ENCODE assay signal across 8 cellular contexts in genomic region chr20:20452254-20452676, GRCh38.
DNase-seq lines count a peak whose midpoint lies in the region; ATAC-seq, FAIRE-seq and TF ChIP-seq lines count a peak whose summit lies in the region.

No MANE protein-coding gene starts in this region.

- H3K4me2 ChIP-seq in Loucy (ENCODE audit: low read depth, low read length, poor library complexity, severe bottlenecking) (peak overlapping the region; percentile 62), HepG2 (ENCODE audit: low read depth, low read length) (no peak overlapping the region)

- H3K27ac ChIP-seq in cingulate gyrus (ENCODE audit: low read depth, low read length) (peak overlapping the region; percentile 85), HepG2 (ENCODE audit: extremely low read length, insufficient read depth, low read length) (no peak overlapping the region), thyroid gland (no peak overlapping the region)

- TF ChIP-seq CTCF in Loucy (conservative IDR thresholded peaks at IDR 0.05; ENCODE audit: low read length) (no peak), HepG2 (CRISPR knock-in tag; IDR thresholded peaks at IDR 0.05) (no peak), thyroid gland (IDR thresholded peaks at IDR 0.05) (no peak)

- no peaks in the 10 kb centered on the region for H3F3A ChIP-seq in Loucy (ENCODE audit: low read depth)

- H3K9me3 ChIP-seq in Loucy (ENCODE audit: insufficient read depth, low read depth, low read length) = no peaks in the 10 kb centered on the region
- H3K9me3 ChIP-seq in HepG2 (ENCODE audit: low read length) = no peaks in the 10 kb centered on the region
- no peaks in the 10 kb centered on the region for H3K9me3 ChIP-seq in thyroid gland

- WGBS in HepG2 (ENCODE audit: low lambda C conversion rate) = 95% methylated on average over 19 of the region's 19 CpGs
- 61 to 66% methylated on average over 18 to 19 of the region's 19 CpGs for WGBS in thyroid gland, 2 donors

- TF ChIP-seq EP300 in HepG2 (IDR thresholded peaks at IDR 0.05; ENCODE audit: low read depth in 2 of 2, low read length in 2 of 2) (no peak), HepG2 (CRISPR knock-in tag; IDR thresholded peaks at IDR 0.05; ENCODE audit: borderline replicate concordance) (no peak)

- in situ Hi-C loops in HepG2 (cut with HindIII; ENCODE audit: extremely low pct_ligation_motif_present, low pct_unique_long_range_greater_than_20kb) = no loop called here

- no peak for FAIRE-seq in HepG2 (lab: Jason Lieb, UNC)

- POLR2A ChIA-PET in HepG2 (lab: Yijun Ruan, JAX) = no interaction called here

- no peak for TF ChIP-seq RAD21 in HepG2 (CRISPR knock-in tag; IDR thresholded peaks at IDR 0.05)

- H3K36me3 ChIP-seq in Loucy (ENCODE audit: insufficient read depth, low read length) = no peaks in the 10 kb centered on the region
- H3K36me3 ChIP-seq in HepG2 (replicated peaks in 1 of 2; ENCODE audit: control insufficient read depth in 1 of 2, insufficient read depth in 2 of 2, low read length in 2 of 2) = peaks cover 0 to 5% of the 10 kb centered on the region in 2 experiments; a peak in 3 of 5 replicates
- H3K36me3 ChIP-seq in thyroid gland = no peaks in the 10 kb centered on the region

- H3K4me3 ChIP-seq in Loucy (ENCODE audit: low read length, poor library complexity, severe bottlenecking) (peak overlapping the region; percentile 70), HepG2 (replicated peaks in 1 of 3; ENCODE audit: insufficient read depth in 1 of 3, low read depth in 2 of 3, low read length in 3 of 3) (no peak overlapping the region), thyroid gland (replicated peaks in 1 of 3) (no peak overlapping the region)

- intact Hi-C loops in HepG2 (cut with micrococcal nuclease; ENCODE audit: unreplicated experiment) = no loop called here
- intact Hi-C loops in thyroid gland (cut with DNase I) = no loop called here

- peak overlapping the region; percentile 37; the same call in 1 of the 2 replicates for H2AFZ ChIP-seq in Loucy (ENCODE audit: low read length)
- H2AFZ ChIP-seq in HepG2 (ENCODE audit: low read length) = no peak overlapping the region

- peak overlapping the region; percentile 62 for H3K9ac ChIP-seq in Loucy (ENCODE audit: low read depth, low read length, poor library complexity, severe bottlenecking)
- H3K9ac ChIP-seq in HepG2 (ENCODE audit: insufficient read depth, low read depth, low read length) = no peak overlapping the region

- H3K9me2 ChIP-seq in Loucy (replicated peaks; ENCODE audit: low read depth, low read length) = no peaks in the 10 kb centered on the region

- H3K79me2 ChIP-seq in Loucy (ENCODE audit: insufficient read depth, low read length) (no peaks in the 10 kb centered on the region), HepG2 (ENCODE audit: insufficient read depth, low read length) (no peaks in the 10 kb centered on the region)

- H4K20me1 ChIP-seq in Loucy (ENCODE audit: insufficient read depth, low read length, poor library complexity, severe bottlenecking) (no peaks in the 10 kb centered on the region), HepG2 (ENCODE audit: insufficient read depth, low read length) (no peaks in the 10 kb centered on the region)

- TF ChIP-seq POLR2A in HepG2 (IDR thresholded peaks at IDR 0.05; ENCODE audit: insufficient read depth in 1 of 2, low read depth in 2 of 2, low read length in 2 of 2) (no peak), thyroid gland (IDR thresholded peaks at IDR 0.05) (no peak)

- H3K4me1 ChIP-seq in Loucy (ENCODE audit: insufficient read depth, low read length, poor library complexity, severe bottlenecking) (peaks cover 12% of the 10 kb centered on the region), HepG2 (ENCODE audit: insufficient read depth, low read length) (no peaks in the 10 kb centered on the region), thyroid gland (no peaks in the 10 kb centered on the region)

- H3K27me3 ChIP-seq in Loucy (ENCODE audit: insufficient read depth, low read length, poor library complexity, severe bottlenecking) (no peaks in the 10 kb centered on the region), HepG2 (ENCODE audit: control insufficient read depth in 1 of 2, insufficient read depth in 2 of 2, low read length in 2 of 2) (no peaks in the 10 kb centered on the region), thyroid gland (no peaks in the 10 kb centered on the region)

- peak; percentile 83 for ATAC-seq in GM21529 (IDR thresholded peaks at IDR 0.05; ENCODE audit: unreplicated experiment)
- peak; percentile 92 to 93 for ATAC-seq in activated CD4-positive, CD25-positive, alpha-beta regulatory T cell treated with anti-CD3 and anti-CD28 coated beads, Interleukin-2, amount 50 U/mL, for 24 hours
- ATAC-seq in HepG2 = no peak

- no TSS peak for BruUV-seq in HepG2 (replicated peaks; lab: Mats Ljungman, UMichigan)

- CTCF ChIA-PET in HepG2 (lab: Yijun Ruan, JAX; ENCODE audit: low intra/inter-chr PET ratio, low total read pairs) = no interaction called here

- DNase-seq in EL = peak; percentile 76
- DNase-seq in HepG2 (ENCODE audit: low spot score) = no peak
- peak; percentile 15 for DNase-seq in stimulated activated CD8-positive, alpha-beta memory T cell treated with anti-CD3 and anti-CD28 coated beads, Interleukin-12 subunit alpha, Interleukin-12 subunit beta, amount 100 ng/mL, for 4 hours (ENCODE audit: low read depth)
- no peak for DNase-seq in thyroid gland

TF ChIP-seq in HepG2, 621 proteins besides CTCF, POLR2A, EP300 and RAD21:
- TF ChIP-seq REL (CRISPR knock-in tag; conservative IDR thresholded peaks at IDR 0.05) (no peak), AGO2 (optimal IDR thresholded peaks at IDR 0.05; ENCODE audit: low read depth, low read length) (peak; percentile 21)

Comparison
In these comparisons a context has a peak if more than half of its experiments do, and no peak if none do; other contexts are left out.
1. DNase-seq: peak in EL (single experiment) and stimulated activated CD8-positive, alpha-beta memory T cell treated with anti-CD3 and anti-CD28 coated beads, Interleukin-12 subunit alpha, Interleukin-12 subunit beta, amount 100 ng/mL, for 4 hours (single experiment); none in HepG2 (single experiment) and thyroid gland (0 of 2).